14 cellular contexts compared by ENCODE assay signal in genomic region chr12:95480230-95480629, GRCh38. TPM values are rescaled to one million over a fixed set of nuclear protein-coding genes. Genes with fewer than 3 reads are reported as not detected.
DNase-seq lines count a peak whose midpoint lies in the region; ATAC-seq, FAIRE-seq and TF ChIP-seq lines count a peak whose summit lies in the region.
"Had no signal": no experiment of that assay in that cellular context is flagged by ENCODE, and none has a peak within 500 bp of the region (broad histone marks: within the 10 kb centered on the region; RNA-seq: fewer than 3 reads in every experiment).

No MANE protein-coding gene starts in this region.

- peaks cover 22% of the 10 kb centered on the region for H3K4me1 Mint-ChIP-seq in Calu3 (ENCODE audit: low read depth, unreplicated experiment)

- DNase-seq in NCI-H2029 (lab: John Stamatoyannopoulos, UW) (peak; percentile 7), NCI-H2029 treated with DMSO at 0.1 percent for 48 hours (lab: John Stamatoyannopoulos, UW) (no peak), amniotic epithelial cell (ENCODE audit: low read depth) (peak; percentile 28), lower lobe of right lung (no peak), urothelium cell line (ENCODE audit: low spot score) (no peak), Calu3 (no peak), NCI-H1436 treated with DMSO at 0.1 percent for 48 hours (lab: John Stamatoyannopoulos, UW) (no peak)
- DNase-seq: 8988T, NCI-H1417 treated with DMSO at 0.1 percent for 48 hours, psoas muscle, T-helper 1 cell had no signal

- intact Hi-C loops in lower lobe of right lung (cut with DNase I) (no loop called here), Calu3 (cut with micrococcal nuclease; ENCODE audit: unreplicated experiment) (no loop called here)

- H3K4me3 Mint-ChIP-seq in Calu3 (ENCODE audit: low read depth, unreplicated experiment), result no peak overlapping the region

- H3K36me3 Mint-ChIP-seq in Calu3 (ENCODE audit: insufficient read depth, unreplicated experiment), result peaks cover 21% of the 10 kb centered on the region

- H3K4me1 ChIP-seq in lower lobe of right lung, result peaks cover 48% of the 10 kb centered on the region

- no peaks in the 10 kb centered on the region for H3K27me3 Mint-ChIP-seq in Calu3 (ENCODE audit: unreplicated experiment)

- no peaks in the 10 kb centered on the region for H3K9me3 Mint-ChIP-seq in Calu3 (ENCODE audit: low read depth, unreplicated experiment)

- no peak overlapping the region for H3K27ac Mint-ChIP-seq in Calu3 (ENCODE audit: unreplicated experiment)

- CTCF ChIA-PET in Calu3 (lab: Charles Lee), result no interaction called here

- H3K4me3 ChIP-seq in lower lobe of right lung, result no peak overlapping the region
- H3K4me3 ChIP-seq: coronary artery, psoas muscle had no signal

- ATAC-seq in HG03280 (IDR thresholded peaks at IDR 0.05; ENCODE audit: unreplicated experiment), result peak; percentile 60
- ATAC-seq in lower lobe of right lung, result peak; percentile 73 to 87
- ATAC-seq: HepG2, psoas muscle had no signal

- no peaks in the 10 kb centered on the region for H3K27me3 ChIP-seq in lower lobe of right lung (ENCODE audit: low read depth)

- H3K27ac ChIP-seq in lower lobe of right lung, result no peak overlapping the region
- H3K27ac ChIP-seq: psoas muscle had no signal

- no peaks in the 10 kb centered on the region for H3K9me3 ChIP-seq in lower lobe of right lung
- H3K9me3 ChIP-seq: psoas muscle had no signal

- H3K36me3 ChIP-seq in lower lobe of right lung, result peaks cover 49% of the 10 kb centered on the region

- FAIRE-seq in urothelium cell line (lab: Jason Lieb, UNC), result no peak
- FAIRE-seq: HepG2 had no signal

- no peak for TF ChIP-seq CTCF in lower lobe of right lung (IDR thresholded peaks at IDR 0.05)
- TF ChIP-seq CTCF in Calu3 (IDR thresholded peaks at IDR 0.05; ENCODE audit: unreplicated experiment), result no peak

- BruUV-seq in Calu3 (replicated peaks; lab: Mats Ljungman, UMichigan), result no TSS peak

RNA-seq across cellular contexts. Expression of gene METAP2, which starts 6.3 kb away (rescaled TPM):
- total RNA-seq in lower lobe of right lung (54.0 TPM), Calu3 (2022) (96.0 and 96.3 TPM in 2 replicates)

Comparison
In these comparisons a context has a peak if more than half of its experiments do, and no peak if none do; other contexts are left out.
1. DNase-seq: peak in NCI-H2029 (single experiment) and amniotic epithelial cell (single experiment); none in NCI-H2029 treated with DMSO at 0.1 percent for 48 hours (single experiment), lower lobe of right lung (single experiment), urothelium cell line (single experiment), Calu3 (single experiment) and NCI-H1436 treated with DMSO at 0.1 percent for 48 hours (single experiment).